1 cellular context compared by ENCODE assay signal in genomic region chr19:7680606-7681335, GRCh38.
TF ChIP-seq lines count a peak whose summit lies in the region.

TRAPPC5 (plus strand) TSS chr19:7680833; CDS start chr19:7682254, 1,421 bp downstream.

TF ChIP-seq in K562, 482 proteins besides CTCF, POLR2A, EP300 and RAD21 (continued from another document and continues in another):
- TF ChIP-seq, protein P1, sequence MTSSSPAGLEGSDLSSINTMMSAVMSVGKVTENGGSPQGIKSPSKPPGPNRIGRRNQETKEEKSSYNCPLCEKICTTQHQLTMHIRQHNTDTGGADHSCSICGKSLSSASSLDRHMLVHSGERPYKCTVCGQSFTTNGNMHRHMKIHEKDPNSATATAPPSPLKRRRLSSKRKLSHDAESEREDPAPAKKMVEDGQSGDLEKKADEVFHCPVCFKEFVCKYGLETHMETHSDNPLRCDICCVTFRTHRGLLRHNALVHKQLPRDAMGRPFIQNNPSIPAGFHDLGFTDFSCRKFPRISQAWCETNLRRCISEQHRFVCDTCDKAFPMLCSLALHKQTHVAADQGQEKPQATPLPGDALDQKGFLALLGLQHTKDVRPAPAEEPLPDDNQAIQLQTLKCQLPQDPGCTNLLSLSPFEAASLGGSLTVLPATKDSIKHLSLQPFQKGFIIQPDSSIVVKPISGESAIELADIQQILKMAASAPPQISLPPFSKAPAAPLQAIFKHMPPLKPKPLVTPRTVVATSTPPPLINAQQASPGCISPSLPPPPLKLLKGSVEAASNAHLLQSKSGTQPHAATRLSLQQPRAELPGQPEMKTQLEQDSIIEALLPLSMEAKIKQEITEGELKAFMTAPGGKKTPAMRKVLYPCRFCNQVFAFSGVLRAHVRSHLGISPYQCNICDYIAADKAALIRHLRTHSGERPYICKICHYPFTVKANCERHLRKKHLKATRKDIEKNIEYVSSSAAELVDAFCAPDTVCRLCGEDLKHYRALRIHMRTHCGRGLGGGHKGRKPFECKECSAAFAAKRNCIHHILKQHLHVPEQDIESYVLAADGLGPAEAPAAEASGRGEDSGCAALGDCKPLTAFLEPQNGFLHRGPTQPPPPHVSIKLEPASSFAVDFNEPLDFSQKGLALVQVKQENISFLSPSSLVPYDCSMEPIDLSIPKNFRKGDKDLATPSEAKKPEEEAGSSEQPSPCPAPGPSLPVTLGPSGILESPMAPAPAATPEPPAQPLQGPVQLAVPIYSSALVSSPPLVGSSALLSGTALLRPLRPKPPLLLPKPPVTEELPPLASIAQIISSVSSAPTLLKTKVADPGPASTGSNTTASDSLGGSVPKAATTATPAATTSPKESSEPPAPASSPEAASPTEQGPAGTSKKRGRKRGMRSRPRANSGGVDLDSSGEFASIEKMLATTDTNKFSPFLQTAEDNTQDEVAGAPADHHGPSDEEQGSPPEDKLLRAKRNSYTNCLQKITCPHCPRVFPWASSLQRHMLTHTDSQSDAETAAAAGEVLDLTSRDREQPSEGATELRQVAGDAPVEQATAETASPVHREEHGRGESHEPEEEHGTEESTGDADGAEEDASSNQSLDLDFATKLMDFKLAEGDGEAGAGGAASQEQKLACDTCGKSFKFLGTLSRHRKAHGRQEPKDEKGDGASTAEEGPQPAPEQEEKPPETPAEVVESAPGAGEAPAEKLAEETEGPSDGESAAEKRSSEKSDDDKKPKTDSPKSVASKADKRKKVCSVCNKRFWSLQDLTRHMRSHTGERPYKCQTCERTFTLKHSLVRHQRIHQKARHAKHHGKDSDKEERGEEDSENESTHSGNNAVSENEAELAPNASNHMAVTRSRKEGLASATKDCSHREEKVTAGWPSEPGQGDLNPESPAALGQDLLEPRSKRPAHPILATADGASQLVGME (CRISPR knock-in tag; IDR thresholded peaks at IDR 0.05) = 0 out of 2 replicates have a peak, but pooled peaks have one; percentile 47
- no peak for TF ChIP-seq ZNF197 (CRISPR knock-in tag; IDR thresholded peaks at IDR 0.05; ENCODE audit: low read depth)
- TF ChIP-seq ZNF77 (CRISPR knock-in tag; IDR thresholded peaks at IDR 0.05) = no peak
- peak; percentile 72 for TF ChIP-seq POLR2G (IDR thresholded peaks at IDR 0.05; ENCODE audit: low read depth, low read length)
- TF ChIP-seq KDM5B (IDR thresholded peaks at IDR 0.05; ENCODE audit: insufficient replicate concordance, low read depth, low read length) = peak; percentile 54
- no peak for TF ChIP-seq EZH2 (IDR thresholded peaks at IDR 0.05; ENCODE audit: borderline replicate concordance, low read depth, low read length)
- TF ChIP-seq RCOR1 (IDR thresholded peaks at IDR 0.05; ENCODE audit: borderline replicate concordance in 1 of 2, low read depth in 2 of 2, low read length in 2 of 2) = 0 out of 4 replicates have a peak, but pooled peaks of 1 of the 2 experiments have one; percentile 15
- no peak for TF ChIP-seq NFE2 (IDR thresholded peaks at IDR 0.05; ENCODE audit: low read depth)
- no peak for TF ChIP-seq PTBP1 (IDR thresholded peaks at IDR 0.05; ENCODE audit: low read depth, low read length)
- TF ChIP-seq HNRNPH1 (optimal IDR thresholded peaks at IDR 0.05; ENCODE audit: low read depth, low read length) = no peak
- peak; percentile 65 for TF ChIP-seq EGR1 (conservative IDR thresholded peaks at IDR 0.05)
- TF ChIP-seq YY1 (IDR thresholded peaks at IDR 0.05; ENCODE audit: borderline replicate concordance in 1 of 3, control insufficient read depth in 1 of 3, extremely low read depth in 1 of 3, insufficient read depth in 3 of 3, insufficient read length in 1 of 3, insufficient replicate concordance in 2 of 3, low read depth in 1 of 3, low read length in 2 of 3) = peak; percentile 47 to 83 (median 73)
- no peak for TF ChIP-seq TRIM28 (IDR thresholded peaks at IDR 0.05)
- TF ChIP-seq HDAC1 (IDR thresholded peaks at IDR 0.05) = peak in 1 of 2 experiments; percentile 11; a peak in 1 of 4 replicates
- 0 out of 2 replicates have a peak, but pooled peaks have one; percentile 54 for TF ChIP-seq TARDBP (IDR thresholded peaks at IDR 0.05)
- peak; percentile 46 for TF ChIP-seq PHF20 (IDR thresholded peaks at IDR 0.05; ENCODE audit: partially characterized antibody)
- TF ChIP-seq DIDO1 (tag; IDR thresholded peaks at IDR 0.05; ENCODE audit: low read depth) = no peak
- TF ChIP-seq HNRNPLL (IDR thresholded peaks at IDR 0.05; ENCODE audit: low read depth, low read length, poor library complexity, severe bottlenecking) = peak; percentile 57
- TF ChIP-seq ZBTB1 (CRISPR knock-in tag; IDR thresholded peaks at IDR 0.05; ENCODE audit: borderline replicate concordance, low read depth) = 0 out of 2 replicates have a peak, but pooled peaks have one; percentile 31
- TF ChIP-seq ESRRB (CRISPR knock-in tag; IDR thresholded peaks at IDR 0.05; ENCODE audit: borderline replicate concordance) = no peak
- 0 out of 2 replicates have a peak, but pooled peaks have one; percentile 10 for TF ChIP-seq ZNF431 (CRISPR knock-in tag; IDR thresholded peaks at IDR 0.05)
- no peak for TF ChIP-seq SOX6 (IDR thresholded peaks at IDR 0.05)
- TF ChIP-seq, protein P2, sequence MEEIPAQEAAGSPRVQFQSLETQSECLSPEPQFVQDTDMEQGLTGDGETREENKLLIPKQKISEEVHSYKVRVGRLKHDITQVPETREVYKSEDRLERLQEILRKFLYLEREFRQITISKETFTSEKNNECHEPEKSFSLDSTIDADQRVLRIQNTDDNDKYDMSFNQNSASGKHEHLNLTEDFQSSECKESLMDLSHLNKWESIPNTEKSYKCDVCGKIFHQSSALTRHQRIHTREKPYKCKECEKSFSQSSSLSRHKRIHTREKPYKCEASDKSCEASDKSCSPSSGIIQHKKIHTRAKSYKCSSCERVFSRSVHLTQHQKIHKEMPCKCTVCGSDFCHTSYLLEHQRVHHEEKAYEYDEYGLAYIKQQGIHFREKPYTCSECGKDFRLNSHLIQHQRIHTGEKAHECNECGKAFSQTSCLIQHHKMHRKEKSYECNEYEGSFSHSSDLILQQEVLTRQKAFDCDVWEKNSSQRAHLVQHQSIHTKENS (CRISPR knock-in tag; IDR thresholded peaks at IDR 0.05) = no peak
- no peak for TF ChIP-seq CAMTA2 (CRISPR knock-in tag; conservative IDR thresholded peaks at IDR 0.05)
- TF ChIP-seq ZBTB9 (CRISPR knock-in tag; IDR thresholded peaks at IDR 0.05) = peak; percentile 92
- TF ChIP-seq PML (IDR thresholded peaks at IDR 0.05; ENCODE audit: low read length) = no peak
- no peak for TF ChIP-seq ZNF707 (CRISPR knock-in tag; conservative IDR thresholded peaks at IDR 0.05)
- TF ChIP-seq, protein P3, sequence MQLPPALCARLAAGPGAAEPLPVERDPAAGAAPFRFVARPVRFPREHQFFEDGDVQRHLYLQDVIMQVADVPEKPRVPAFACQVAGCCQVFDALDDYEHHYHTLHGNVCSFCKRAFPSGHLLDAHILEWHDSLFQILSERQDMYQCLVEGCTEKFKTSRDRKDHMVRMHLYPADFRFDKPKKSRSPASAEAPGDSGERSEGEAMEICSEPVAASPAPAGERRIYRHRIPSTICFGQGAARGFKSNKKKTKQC (CRISPR knock-in tag; IDR thresholded peaks at IDR 0.05) = peak; percentile 39; the same call in 1 of the 2 replicates
- TF ChIP-seq NCOA1 (IDR thresholded peaks at IDR 0.05; ENCODE audit: low read depth) = no peak
- TF ChIP-seq NFIC (IDR thresholded peaks at IDR 0.05) = 0 out of 2 replicates have a peak, but pooled peaks have one; percentile 18
- TF ChIP-seq TEAD4 (IDR thresholded peaks at IDR 0.05; ENCODE audit: low read length) = no peak
- TF ChIP-seq TEAD4 (CRISPR knock-in tag; IDR thresholded peaks at IDR 0.05; ENCODE audit: borderline replicate concordance) = no peak
- TF ChIP-seq, protein P4, sequence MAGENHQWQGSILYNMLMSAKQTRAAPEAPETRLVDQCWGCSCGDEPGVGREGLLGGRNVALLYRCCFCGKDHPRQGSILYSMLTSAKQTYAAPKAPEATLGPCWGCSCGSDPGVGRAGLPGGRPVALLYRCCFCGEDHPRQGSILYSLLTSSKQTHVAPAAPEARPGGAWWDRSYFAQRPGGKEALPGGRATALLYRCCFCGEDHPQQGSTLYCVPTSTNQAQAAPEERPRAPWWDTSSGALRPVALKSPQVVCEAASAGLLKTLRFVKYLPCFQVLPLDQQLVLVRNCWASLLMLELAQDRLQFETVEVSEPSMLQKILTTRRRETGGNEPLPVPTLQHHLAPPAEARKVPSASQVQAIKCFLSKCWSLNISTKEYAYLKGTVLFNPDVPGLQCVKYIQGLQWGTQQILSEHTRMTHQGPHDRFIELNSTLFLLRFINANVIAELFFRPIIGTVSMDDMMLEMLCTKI (IDR thresholded peaks at IDR 0.05; ENCODE audit: partially characterized antibody) = no peak
- TF ChIP-seq ID3 (CRISPR knock-in tag; IDR thresholded peaks at IDR 0.05) = no peak
- TF ChIP-seq ID3 (tag; IDR thresholded peaks at IDR 0.05) = peak; percentile 71; the same call in 1 of the 2 replicates
- no peak for TF ChIP-seq ZNF41 (CRISPR knock-in tag; conservative IDR thresholded peaks at IDR 0.05)
- peak; percentile 60 for TF ChIP-seq RBM25 (IDR thresholded peaks at IDR 0.05; ENCODE audit: low read depth, low read length, severe bottlenecking)
- TF ChIP-seq HMGN3 (IDR thresholded peaks at IDR 0.05; ENCODE audit: borderline replicate concordance, extremely low read depth, insufficient read length, low read depth, low read length) = peak; percentile 48
- TF ChIP-seq ILF3 (IDR thresholded peaks at IDR 0.05; ENCODE audit: borderline replicate concordance) = 0 out of 2 replicates have a peak, but pooled peaks have one; percentile 29
- no peak for TF ChIP-seq ARID3A (IDR thresholded peaks at IDR 0.05; ENCODE audit: borderline replicate concordance, low read depth, low read length)
- TF ChIP-seq BHLHE40 (IDR thresholded peaks at IDR 0.05; ENCODE audit: low read length) = 0 out of 2 replicates have a peak, but pooled peaks have one; percentile 22
- no peak for TF ChIP-seq CBX5 (IDR thresholded peaks at IDR 0.05; ENCODE audit: borderline replicate concordance, low read depth)
- TF ChIP-seq PRMT5 (CRISPR knock-in tag; IDR thresholded peaks at IDR 0.05) = no peak
- TF ChIP-seq HSF4 (CRISPR knock-in tag; IDR thresholded peaks at IDR 0.05; ENCODE audit: borderline replicate concordance) = no peak
- TF ChIP-seq, protein P5, sequence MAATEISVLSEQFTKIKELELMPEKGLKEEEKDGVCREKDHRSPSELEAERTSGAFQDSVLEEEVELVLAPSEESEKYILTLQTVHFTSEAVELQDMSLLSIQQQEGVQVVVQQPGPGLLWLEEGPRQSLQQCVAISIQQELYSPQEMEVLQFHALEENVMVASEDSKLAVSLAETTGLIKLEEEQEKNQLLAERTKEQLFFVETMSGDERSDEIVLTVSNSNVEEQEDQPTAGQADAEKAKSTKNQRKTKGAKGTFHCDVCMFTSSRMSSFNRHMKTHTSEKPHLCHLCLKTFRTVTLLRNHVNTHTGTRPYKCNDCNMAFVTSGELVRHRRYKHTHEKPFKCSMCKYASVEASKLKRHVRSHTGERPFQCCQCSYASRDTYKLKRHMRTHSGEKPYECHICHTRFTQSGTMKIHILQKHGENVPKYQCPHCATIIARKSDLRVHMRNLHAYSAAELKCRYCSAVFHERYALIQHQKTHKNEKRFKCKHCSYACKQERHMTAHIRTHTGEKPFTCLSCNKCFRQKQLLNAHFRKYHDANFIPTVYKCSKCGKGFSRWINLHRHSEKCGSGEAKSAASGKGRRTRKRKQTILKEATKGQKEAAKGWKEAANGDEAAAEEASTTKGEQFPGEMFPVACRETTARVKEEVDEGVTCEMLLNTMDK (IDR thresholded peaks at IDR 0.05; ENCODE audit: borderline replicate concordance, insufficient read depth, low read depth, low read length, poor library complexity, severe bottlenecking) = peak; percentile 79
- peak; percentile 56; the same call in 1 of the 2 replicates for TF ChIP-seq CREM (IDR thresholded peaks at IDR 0.05; ENCODE audit: low read depth)
- peak; percentile 79; the same call in 1 of the 2 replicates for TF ChIP-seq CTBP1 (IDR thresholded peaks at IDR 0.05; ENCODE audit: borderline replicate concordance)
- TF ChIP-seq GATAD2B (IDR thresholded peaks at IDR 0.05; ENCODE audit: borderline replicate concordance) = peak; percentile 95
- TF ChIP-seq, protein P6, sequence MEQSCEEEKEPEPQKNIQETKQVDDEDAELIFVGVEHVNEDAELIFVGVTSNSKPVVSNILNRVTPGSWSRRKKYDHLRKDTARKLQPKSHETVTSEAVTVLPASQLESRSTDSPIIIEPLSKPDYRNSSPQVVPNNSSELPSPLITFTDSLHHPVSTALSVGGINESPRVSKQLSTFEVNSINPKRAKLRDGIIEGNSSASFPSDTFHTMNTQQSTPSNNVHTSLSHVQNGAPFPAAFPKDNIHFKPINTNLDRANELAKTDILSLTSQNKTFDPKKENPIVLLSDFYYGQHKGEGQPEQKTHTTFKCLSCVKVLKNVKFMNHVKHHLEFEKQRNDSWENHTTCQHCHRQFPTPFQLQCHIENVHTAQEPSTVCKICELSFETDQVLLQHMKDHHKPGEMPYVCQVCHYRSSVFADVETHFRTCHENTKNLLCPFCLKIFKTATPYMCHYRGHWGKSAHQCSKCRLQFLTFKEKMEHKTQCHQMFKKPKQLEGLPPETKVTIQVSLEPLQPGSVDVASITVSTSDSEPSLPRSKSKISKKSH (CRISPR knock-in tag; IDR thresholded peaks at IDR 0.05) = no peak
- no peak for TF ChIP-seq LARP7 (IDR thresholded peaks at IDR 0.05)
- TF ChIP-seq ZNF384 (IDR thresholded peaks at IDR 0.05; ENCODE audit: low read depth, low read length) = no peak
- no peak for TF ChIP-seq ZNF232 (CRISPR knock-in tag; IDR thresholded peaks at IDR 0.05)
